ENCODE assay signal across 20 cellular contexts in the genomic region with DNA sequence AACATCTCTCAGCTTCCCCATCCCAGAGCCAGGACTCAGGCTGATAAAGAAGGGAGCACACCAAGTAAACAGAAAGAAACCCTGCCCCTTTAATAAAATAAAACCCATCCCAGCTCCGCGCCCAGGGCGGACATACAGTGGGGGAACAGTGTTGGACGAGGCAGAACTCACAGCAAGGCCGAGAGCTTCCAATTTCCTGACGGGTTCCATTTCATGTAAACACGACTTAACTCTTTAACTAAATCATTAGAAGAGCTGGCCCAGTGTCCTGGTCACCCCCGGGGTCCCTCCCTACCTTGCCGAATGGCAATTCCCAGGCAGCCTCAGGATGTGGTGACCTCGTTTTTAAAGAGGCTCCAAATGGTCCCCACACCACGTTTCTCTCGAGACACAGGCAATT.
"Had no signal": no experiment of that assay in that cellular context is flagged by ENCODE, and none has a peak within 500 bp of the region (broad histone marks: within the 10 kb centered on the region; RNA-seq: fewer than 3 reads in every experiment).

No MANE protein-coding gene starts in this region.

- H3K9me3 Mint-ChIP-seq: activated naive CD4-positive, alpha-beta T cell treated with anti-CD3 and anti-CD28 coated beads, Interleukin-2, amount 50 U/mL, for 24 hours had no signal

- H3K27ac Mint-ChIP-seq: activated CD4-positive, alpha-beta T cell treated with anti-CD3 and anti-CD28 coated beads for 36 hours; activated CD8-positive, alpha-beta T cell treated with anti-CD3 and anti-CD28 coated beads for 36 hours; activated naive CD4-positive, alpha-beta T cell treated with anti-CD3 and anti-CD28 coated beads, Interleukin-2, amount 50 U/mL, for 24 hours; activated T-cell treated with anti-CD3 and anti-CD28 coated beads, Interleukin-2, amount 50 U/mL, for 72 hours; activated T-helper 2 cell treated with anti-CD3 and anti-CD28 coated beads, Interferon-gamma antibody, Interleukin-2, Interleukin-4, amounts not matched to agents 10 μg/mL and 5 μg/mL and 100 μg/mL, durations not matched to agents 14 hours and 24 hours and 36 hours had no signal

- H3K4me1 ChIP-seq: ascending aorta, body of pancreas had no signal

- H3K4me3 ChIP-seq: ascending aorta, body of pancreas had no signal

- H3K4me1 Mint-ChIP-seq: activated CD4-positive, alpha-beta T cell treated with anti-CD3 and anti-CD28 coated beads for 36 hours; activated naive CD4-positive, alpha-beta T cell treated with anti-CD3 and anti-CD28 coated beads, Interleukin-2, amount 50 U/mL, for 24 hours had no signal

- H3K27me3 ChIP-seq: ascending aorta, body of pancreas had no signal

- H3K36me3 ChIP-seq: ascending aorta had no signal

- H3K27ac ChIP-seq: ascending aorta, body of pancreas, VCaP had no signal

- H3K4me3 Mint-ChIP-seq: activated CD4-positive, alpha-beta T cell treated with anti-CD3 and anti-CD28 coated beads for 36 hours; activated CD8-positive, alpha-beta T cell treated with anti-CD3 and anti-CD28 coated beads for 36 hours; activated naive CD4-positive, alpha-beta T cell treated with anti-CD3 and anti-CD28 coated beads, Interleukin-2, amount 50 U/mL, for 24 hours; activated T-cell treated with anti-CD3 and anti-CD28 coated beads, Interleukin-2, amount 50 U/mL, for 72 hours had no signal

- ATAC-seq: activated CD4-positive, alpha-beta T cell treated with anti-CD3 and anti-CD28 coated beads for 36 hours; activated CD8-positive, alpha-beta T cell treated with anti-CD3 and anti-CD28 coated beads for 36 hours; activated T-cell treated with anti-CD3 and anti-CD28 coated beads, Interleukin-2, amount 50 U/mL, for 72 hours; body of pancreas had no signal

- DNase-seq: activated CD4-positive, alpha-beta T cell treated with anti-CD3 and anti-CD28 coated beads for 36 hours; activated CD8-positive, alpha-beta memory T cell treated with anti-CD3 and anti-CD28 coated beads, Interleukin-2, amount 50 U/mL, for 4 hours; activated CD8-positive, alpha-beta T cell treated with anti-CD3 and anti-CD28 coated beads for 36 hours; activated naive CD4-positive, alpha-beta T cell; activated T-cell treated with anti-CD3 and anti-CD28 coated beads, Interleukin-2, amount 50 U/mL, for 72 hours; amniotic stem cell; body of pancreas; Kasumi-1; KBM-7; NCI-H1048; NCI-H1930; NCI-H2171; NCI-H2227 treated with DMSO at 0.1 percent for 48 hours; NCI-H526 treated with DMSO at 0.1 percent for 48 hours; SIG-M5; T-helper 1 cell had no signal
